Comparison of ENCODE assay signal across 8 cellular contexts in the genomic region with DNA sequence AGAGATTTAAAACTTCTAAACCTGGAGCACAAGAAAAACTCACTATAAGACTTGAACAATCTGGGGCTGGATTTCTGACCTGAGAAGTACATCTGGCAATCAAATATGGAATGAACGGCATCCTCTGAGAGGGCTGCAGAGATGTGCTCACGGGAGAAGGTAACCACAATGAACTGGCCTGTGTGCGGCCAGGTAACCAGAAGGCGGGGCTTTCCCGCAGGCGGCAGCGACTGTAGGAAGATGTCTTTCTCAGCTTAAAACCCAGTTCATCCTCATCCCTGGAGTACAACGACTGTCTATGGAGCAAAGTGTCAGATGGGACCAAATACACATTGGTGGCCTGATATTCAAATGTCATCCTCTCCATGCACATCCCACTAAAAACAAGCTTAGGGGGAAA. TPM values are rescaled to one million over a fixed set of nuclear protein-coding genes. Genes with fewer than 3 reads are reported as not detected.
DNase-seq lines count a peak whose midpoint lies in the region; ATAC-seq lines count a peak whose summit lies in the region.

No MANE protein-coding gene starts in this region.

- H3K4me3 ChIP-seq in BLaER1 (peak overlapping the region; percentile 98), HUES6 (ENCODE audit: low read depth, low read length) (peak overlapping the region; percentile 90), aorta (ENCODE audit: low read length in 2 of 2) (no peak overlapping the region)

- peak overlapping the region; percentile 97 for H3K4me2 ChIP-seq in BLaER1

- peaks cover 82% of the 10 kb centered on the region for H3K4me1 ChIP-seq in BLaER1
- peaks cover 6% of the 10 kb centered on the region; the same call in 1 of the 2 replicates for H3K4me1 ChIP-seq in HUES6 (ENCODE audit: control insufficient read depth, insufficient read depth, low read length)
- H3K4me1 ChIP-seq in aorta (ENCODE audit: control insufficient read depth in 1 of 2, insufficient read depth in 2 of 2, low read length in 2 of 2), result no peaks in the 10 kb centered on the region

- H3K9me3 Mint-ChIP-seq in central memory CD8-positive, alpha-beta T cell, result no peaks in the 10 kb centered on the region
- no peaks in the 10 kb centered on the region for H3K9me3 Mint-ChIP-seq in naive thymus-derived CD8-positive, alpha-beta T cell

- peaks cover 55% of the 10 kb centered on the region for H3K4me1 Mint-ChIP-seq in central memory CD8-positive, alpha-beta T cell
- H3K4me1 Mint-ChIP-seq in naive thymus-derived CD8-positive, alpha-beta T cell, result peaks cover 24 to 77% (median 49%) of the 10 kb centered on the region in 4 donors

- H3K27me3 Mint-ChIP-seq in central memory CD8-positive, alpha-beta T cell, result no peaks in the 10 kb centered on the region
- peaks cover 0 to 4% (median 0%) of the 10 kb centered on the region in 5 donors for H3K27me3 Mint-ChIP-seq in naive thymus-derived CD8-positive, alpha-beta T cell

- H3K9me3 ChIP-seq in BLaER1 (no peaks in the 10 kb centered on the region), HUES6 (ENCODE audit: control insufficient read depth, insufficient read depth, low read depth, low read length) (no peaks in the 10 kb centered on the region), aorta (ENCODE audit: control insufficient read depth, low read length) (no peaks in the 10 kb centered on the region)

- H3K27me3 ChIP-seq in BLaER1 (peaks cover 10% of the 10 kb centered on the region; the same call in 1 of the 2 replicates), HUES6 (ENCODE audit: control insufficient read depth, insufficient read depth, low read length) (no peaks in the 10 kb centered on the region), aorta (ENCODE audit: control insufficient read depth in 1 of 2, insufficient read depth in 2 of 2, low read length in 1 of 2) (no peaks in the 10 kb centered on the region)

- H3K36me3 ChIP-seq in BLaER1 (no peaks in the 10 kb centered on the region), HUES6 (ENCODE audit: control insufficient read depth, insufficient read depth, low read length) (no peaks in the 10 kb centered on the region), aorta (ENCODE audit: control insufficient read depth in 1 of 2, insufficient read depth in 2 of 2, low read length in 1 of 2) (no peaks in the 10 kb centered on the region)

- H3K9ac ChIP-seq in BLaER1, result peak overlapping the region; percentile 94
- H3K9ac ChIP-seq in HUES6 (ENCODE audit: low read length), result no peak overlapping the region

- peaks cover 7% of the 10 kb centered on the region for H3K36me3 Mint-ChIP-seq in central memory CD8-positive, alpha-beta T cell (ENCODE audit: insufficient read depth)
- H3K36me3 Mint-ChIP-seq in naive thymus-derived CD8-positive, alpha-beta T cell, result no peaks in the 10 kb centered on the region

- peak overlapping the region; percentile 86 for H3K27ac Mint-ChIP-seq in central memory CD8-positive, alpha-beta T cell (ENCODE audit: low read depth)
- peak overlapping the region; percentile 31 to 91 (median 72) for H3K27ac Mint-ChIP-seq in naive thymus-derived CD8-positive, alpha-beta T cell

- intact Hi-C loops in aorta (cut with DNase I), result loop anchor here (2.0 to 5.0 kb wide), 2 partner anchors 77 to 78 kb away; a partner anchor contains a TSS

- POLR2A ChIA-PET in naive thymus-derived CD8-positive, alpha-beta T cell (lab: Charles Lee), result interaction anchor here (2.1 kb wide), 1 partner anchor 78 kb away, joined by 9 read pairs; a partner anchor contains a TSS

- no peak for DNase-seq in central memory CD8-positive, alpha-beta T cell (ENCODE audit: low spot score in 2 of 2)
- no peak for DNase-seq in naive thymus-derived CD8-positive, alpha-beta T cell
- DNase-seq in NCI-H2171 (lab: John Stamatoyannopoulos, UW) (no peak), aorta (no peak), T1000 (lab: John Stamatoyannopoulos, UW) (no peak)

- H4K20me1 ChIP-seq in BLaER1, result peaks cover 59% of the 10 kb centered on the region

- H3K27ac ChIP-seq in BLaER1 (no peak overlapping the region), HUES6 (ENCODE audit: low read depth, low read length) (no peak overlapping the region), aorta (ENCODE audit: low read depth in 1 of 2, low read length in 2 of 2) (no peak overlapping the region)

- WGBS in aorta, 2 donors, result 70 to 71% methylated on average over 8 of the region's 8 CpGs

- peak overlapping the region; percentile 93 for H3K4me3 Mint-ChIP-seq in central memory CD8-positive, alpha-beta T cell
- peak overlapping the region; percentile 61 to 86 (median 76) for H3K4me3 Mint-ChIP-seq in naive thymus-derived CD8-positive, alpha-beta T cell

- ATAC-seq in central memory CD8-positive, alpha-beta T cell (replicated peaks; ENCODE audit: extremely low read depth, poor library complexity, severe bottlenecking), result no peak
- no peak for ATAC-seq in naive thymus-derived CD8-positive, alpha-beta T cell
- ATAC-seq in HG02588 (IDR thresholded peaks at IDR 0.05; ENCODE audit: unreplicated experiment) (no peak), aorta (ENCODE audit: low FRiP score) (no peak)

RNA-seq across cellular contexts. Expression of a gene that starts 24.5 kb away (rescaled TPM):
- total RNA-seq in naive thymus-derived CD8-positive, alpha-beta T cell, result 10 to 100 TPM; 20.8 to 27.3 TPM
- 1 to 10 TPM in 2 of 3 donors, under 1 TPM in 1; 0.90 to 1.3 (median 1.2) TPM for polyA plus RNA-seq in naive thymus-derived CD8-positive, alpha-beta T cell
- 100 to 1,000 TPM; 114 to 123 TPM for total RNA-seq in aorta
- polyA plus RNA-seq in aorta, result 10 to 100 TPM in 1 of 2 donors, 1 to 10 TPM in 1; 3.9 to 15.0 TPM

Comparison
In these comparisons a context has a peak if more than half of its experiments do, and no peak if none do; other contexts are left out.
1. H3K4me3 ChIP-seq: peak in BLaER1 (single experiment) and HUES6 (single experiment); none in aorta (0 of 2).
2. RNA of a gene that starts 24.5 kb away (total RNA-seq): 114 to 123 TPM in aorta; 20.8 to 27.3 TPM in naive thymus-derived CD8-positive, alpha-beta T cell; every median in the first group is over 4 times any median in the second.